Comparison of ENCODE assay signal across 8 cellular contexts in genomic region chr6:43143235-43144124, GRCh38. TPM values are rescaled to one million over a fixed set of nuclear protein-coding genes. Genes with fewer than 3 reads are reported as not detected.
DNase-seq lines count a peak whose midpoint lies in the region; ATAC-seq and TF ChIP-seq lines count a peak whose summit lies in the region.

No MANE protein-coding gene starts in this region.

- peak overlapping the region; percentile 93 for H3K27ac Mint-ChIP-seq in activated naive CD8-positive, alpha-beta T cell treated with anti-CD3 and anti-CD28 coated beads for 36 hours

- ATAC-seq in GM21390 (IDR thresholded peaks at IDR 0.05; ENCODE audit: unreplicated experiment), result peak; percentile 75
- ATAC-seq in Right ventricle myocardium superior (ENCODE audit: poor library complexity), result peak; percentile 97

- 9 to 12% methylated on average over 23 to 24 of the region's 25 CpGs for WGBS in tibial nerve, 2 donors

- peaks cover 78% of the 10 kb centered on the region for H3K36me3 ChIP-seq in BLaER1
- no peaks in the 10 kb centered on the region for H3K36me3 ChIP-seq in tibial nerve

- H3K4me3 ChIP-seq in BLaER1 (no peak overlapping the region), tibial nerve (no peak overlapping the region)

- no peaks in the 10 kb centered on the region for H3K27me3 Mint-ChIP-seq in activated naive CD8-positive, alpha-beta T cell treated with anti-CD3 and anti-CD28 coated beads for 36 hours

- no peak for TF ChIP-seq POLR2A in tibial nerve (IDR thresholded peaks at IDR 0.05)

- no peaks in the 10 kb centered on the region for H3K9me3 Mint-ChIP-seq in activated naive CD8-positive, alpha-beta T cell treated with anti-CD3 and anti-CD28 coated beads for 36 hours

- intact Hi-C loops in Right ventricle myocardium superior (cut with DNase I), result loop anchor here (2.0 to 5.0 kb wide), 2 partner anchors 135 to 241 kb away; no protein-coding TSS in a partner anchor

- peak; percentile 88 to 97 (median 95) for TF ChIP-seq CTCF in tibial nerve (IDR thresholded peaks at IDR 0.05)

- H3K9me3 ChIP-seq in BLaER1, result no peaks in the 10 kb centered on the region
- H3K9me3 ChIP-seq in tibial nerve, result no peaks in the 10 kb centered on the region

- H4K20me1 ChIP-seq in BLaER1, result no peaks in the 10 kb centered on the region

- H3K36me3 Mint-ChIP-seq in activated naive CD8-positive, alpha-beta T cell treated with anti-CD3 and anti-CD28 coated beads for 36 hours, result no peaks in the 10 kb centered on the region

- peak overlapping the region; percentile 36 for H3K4me2 ChIP-seq in BLaER1

- peak; percentile 33 to 45 for TF ChIP-seq EP300 in tibial nerve (IDR thresholded peaks at IDR 0.05)

- peaks cover 29% of the 10 kb centered on the region for H3K4me1 ChIP-seq in BLaER1
- peaks cover 4 to 11% (median 8%) of the 10 kb centered on the region in 4 donors for H3K4me1 ChIP-seq in tibial nerve

- DNase-seq in MV-4-11 (lab: John Stamatoyannopoulos, UW), result peak; percentile 60
- peak; percentile 63 for DNase-seq in SKM-1 (lab: John Stamatoyannopoulos, UW; ENCODE audit: unreplicated experiment)
- DNase-seq in activated naive CD8-positive, alpha-beta T cell treated with anti-CD3 and anti-CD28 coated beads for 36 hours, result peak; percentile 86
- DNase-seq in Right ventricle myocardium superior, result peak; percentile 92
- peak; percentile 65 for DNase-seq in pons (ENCODE audit: low spot score)
- peak; percentile 68 to 80 for DNase-seq in tibial nerve (ENCODE audit: low spot score in 2 of 2)

- H3K4me1 Mint-ChIP-seq in activated naive CD8-positive, alpha-beta T cell treated with anti-CD3 and anti-CD28 coated beads for 36 hours, result peaks cover 16% of the 10 kb centered on the region

- H3K27ac ChIP-seq in BLaER1 (peak overlapping the region; percentile 14; the same call in 1 of the 2 replicates), tibial nerve (peak overlapping the region in 3 of 4 donors; percentile 3 to 44 (median 28))

- 0 out of 2 replicates have a peak overlapping the region, but pooled peaks have one; percentile 7 for H3K9ac ChIP-seq in BLaER1

- no peaks in the 10 kb centered on the region for H3K27me3 ChIP-seq in BLaER1
- no peaks in the 10 kb centered on the region for H3K27me3 ChIP-seq in tibial nerve

- H3K4me3 Mint-ChIP-seq in activated naive CD8-positive, alpha-beta T cell treated with anti-CD3 and anti-CD28 coated beads for 36 hours, result peak overlapping the region; percentile 47

RNA-seq across cellular contexts. Expression of gene SRF, which starts 27.6 kb away (rescaled TPM):
- total RNA-seq in activated naive CD8-positive, alpha-beta T cell treated with anti-CD3 and anti-CD28 coated beads for 36 hours, result 10 to 100 TPM; 49.1 to 49.9 TPM
- total RNA-seq in Right ventricle myocardium superior (65.3 TPM), tibial nerve (10 to 100 TPM; 28.4 to 49.8 (median 35.3) TPM)

RNA-seq across cellular contexts. Expression of gene CUL9, which starts 38.5 kb away (rescaled TPM):
- total RNA-seq in activated naive CD8-positive, alpha-beta T cell treated with anti-CD3 and anti-CD28 coated beads for 36 hours, result 10 to 100 TPM; 31.3 to 31.5 TPM
- total RNA-seq in Right ventricle myocardium superior, result 12.5 TPM
- total RNA-seq in tibial nerve, result 10 to 100 TPM; 47.9 to 76.2 (median 49.3) TPM
